1 cellular context compared by ENCODE assay signal in genomic region chr2:119389615-119390306, GRCh38.
TF ChIP-seq lines count a peak whose summit lies in the region.

No MANE protein-coding gene starts in this region.

TF ChIP-seq in WTC11, 78 proteins besides CTCF, POLR2A, EP300 and RAD21 (continued from another document):
- TF ChIP-seq, protein P1, sequence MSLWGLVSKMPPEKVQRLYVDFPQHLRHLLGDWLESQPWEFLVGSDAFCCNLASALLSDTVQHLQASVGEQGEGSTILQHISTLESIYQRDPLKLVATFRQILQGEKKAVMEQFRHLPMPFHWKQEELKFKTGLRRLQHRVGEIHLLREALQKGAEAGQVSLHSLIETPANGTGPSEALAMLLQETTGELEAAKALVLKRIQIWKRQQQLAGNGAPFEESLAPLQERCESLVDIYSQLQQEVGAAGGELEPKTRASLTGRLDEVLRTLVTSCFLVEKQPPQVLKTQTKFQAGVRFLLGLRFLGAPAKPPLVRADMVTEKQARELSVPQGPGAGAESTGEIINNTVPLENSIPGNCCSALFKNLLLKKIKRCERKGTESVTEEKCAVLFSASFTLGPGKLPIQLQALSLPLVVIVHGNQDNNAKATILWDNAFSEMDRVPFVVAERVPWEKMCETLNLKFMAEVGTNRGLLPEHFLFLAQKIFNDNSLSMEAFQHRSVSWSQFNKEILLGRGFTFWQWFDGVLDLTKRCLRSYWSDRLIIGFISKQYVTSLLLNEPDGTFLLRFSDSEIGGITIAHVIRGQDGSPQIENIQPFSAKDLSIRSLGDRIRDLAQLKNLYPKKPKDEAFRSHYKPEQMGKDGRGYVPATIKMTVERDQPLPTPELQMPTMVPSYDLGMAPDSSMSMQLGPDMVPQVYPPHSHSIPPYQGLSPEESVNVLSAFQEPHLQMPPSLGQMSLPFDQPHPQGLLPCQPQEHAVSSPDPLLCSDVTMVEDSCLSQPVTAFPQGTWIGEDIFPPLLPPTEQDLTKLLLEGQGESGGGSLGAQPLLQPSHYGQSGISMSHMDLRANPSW (CRISPR knock-in tag; conservative IDR thresholded peaks at IDR 0.05; ENCODE audit: low read depth) = no peak
- TF ChIP-seq IRF2 (CRISPR knock-in tag; IDR thresholded peaks at IDR 0.05; ENCODE audit: borderline replicate concordance, low read depth) (no peak), ZBTB43 (CRISPR knock-in tag; IDR thresholded peaks at IDR 0.05) (no peak), USF1 (CRISPR knock-in tag; IDR thresholded peaks at IDR 0.05) (no peak), ZNF138 (CRISPR knock-in tag; conservative IDR thresholded peaks at IDR 0.05) (no peak)
- TF ChIP-seq, protein P2, sequence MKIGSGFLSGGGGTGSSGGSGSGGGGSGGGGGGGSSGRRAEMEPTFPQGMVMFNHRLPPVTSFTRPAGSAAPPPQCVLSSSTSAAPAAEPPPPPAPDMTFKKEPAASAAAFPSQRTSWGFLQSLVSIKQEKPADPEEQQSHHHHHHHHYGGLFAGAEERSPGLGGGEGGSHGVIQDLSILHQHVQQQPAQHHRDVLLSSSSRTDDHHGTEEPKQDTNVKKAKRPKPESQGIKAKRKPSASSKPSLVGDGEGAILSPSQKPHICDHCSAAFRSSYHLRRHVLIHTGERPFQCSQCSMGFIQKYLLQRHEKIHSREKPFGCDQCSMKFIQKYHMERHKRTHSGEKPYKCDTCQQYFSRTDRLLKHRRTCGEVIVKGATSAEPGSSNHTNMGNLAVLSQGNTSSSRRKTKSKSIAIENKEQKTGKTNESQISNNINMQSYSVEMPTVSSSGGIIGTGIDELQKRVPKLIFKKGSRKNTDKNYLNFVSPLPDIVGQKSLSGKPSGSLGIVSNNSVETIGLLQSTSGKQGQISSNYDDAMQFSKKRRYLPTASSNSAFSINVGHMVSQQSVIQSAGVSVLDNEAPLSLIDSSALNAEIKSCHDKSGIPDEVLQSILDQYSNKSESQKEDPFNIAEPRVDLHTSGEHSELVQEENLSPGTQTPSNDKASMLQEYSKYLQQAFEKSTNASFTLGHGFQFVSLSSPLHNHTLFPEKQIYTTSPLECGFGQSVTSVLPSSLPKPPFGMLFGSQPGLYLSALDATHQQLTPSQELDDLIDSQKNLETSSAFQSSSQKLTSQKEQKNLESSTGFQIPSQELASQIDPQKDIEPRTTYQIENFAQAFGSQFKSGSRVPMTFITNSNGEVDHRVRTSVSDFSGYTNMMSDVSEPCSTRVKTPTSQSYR (CRISPR knock-in tag; IDR thresholded peaks at IDR 0.05) = no peak
